7 cellular contexts compared by ENCODE assay signal in the genomic region with DNA sequence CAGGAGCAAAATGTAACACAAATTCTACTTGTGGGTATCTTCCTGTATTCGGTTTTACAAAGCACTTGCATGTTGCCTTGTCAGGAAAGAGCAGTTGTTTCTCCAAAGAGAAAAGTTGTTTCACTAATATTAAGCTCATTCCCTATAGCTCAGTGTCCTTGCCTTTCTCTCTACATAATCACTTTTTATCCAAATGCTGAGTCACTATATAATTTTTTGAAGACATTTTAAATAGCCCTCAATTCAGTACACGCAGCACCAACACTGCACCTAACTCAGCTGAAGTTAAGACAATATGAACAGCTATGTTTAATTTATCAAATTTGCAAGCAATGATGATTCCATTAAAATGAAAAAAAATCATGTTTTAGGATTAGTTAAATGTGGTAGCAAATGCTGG. TPM values are rescaled to one million over a fixed set of nuclear protein-coding genes. Genes with fewer than 3 reads are reported as not detected.
A peak's percentile ranks its signal among the peaks of the same experiment; 100 is the strongest.
DNase-seq lines count a peak whose midpoint lies in the region; ATAC-seq and TF ChIP-seq lines count a peak whose summit lies in the region.

No MANE protein-coding gene starts in this region.

- H3K27me3 ChIP-seq in HUES48 (ENCODE audit: control insufficient read depth, insufficient read depth, low read length) (no peaks in the 10 kb centered on the region), right lobe of liver (no peaks in the 10 kb centered on the region), suprapubic skin (no peaks in the 10 kb centered on the region)

- H3K4me1 Mint-ChIP-seq in activated CD4-positive, alpha-beta memory T cell treated with anti-CD3 and anti-CD28 coated beads for 36 hours (ENCODE audit: low read depth) = peaks cover 24% of the 10 kb centered on the region

- H3K4me3 ChIP-seq in HUES48 (ENCODE audit: low read depth, low read length) (no peak overlapping the region), right lobe of liver (no peak overlapping the region), suprapubic skin (peak overlapping the region; percentile 63)

- TF ChIP-seq CTCF in right lobe of liver (IDR thresholded peaks at IDR 0.05) (no peak), suprapubic skin (IDR thresholded peaks at IDR 0.05) (no peak)

- H3K36me3 ChIP-seq in HUES48 (ENCODE audit: control insufficient read depth, insufficient read depth, low read length) (no peaks in the 10 kb centered on the region), right lobe of liver (no peaks in the 10 kb centered on the region), suprapubic skin (no peaks in the 10 kb centered on the region)

- no peaks in the 10 kb centered on the region for H3K9me3 Mint-ChIP-seq in activated CD4-positive, alpha-beta memory T cell treated with anti-CD3 and anti-CD28 coated beads for 36 hours

- TF ChIP-seq POLR2A in right lobe of liver (IDR thresholded peaks at IDR 0.05) (no peak), suprapubic skin (IDR thresholded peaks at IDR 0.05) (no peak)

- intact Hi-C loops in activated CD4-positive, alpha-beta memory T cell treated with anti-CD3 and anti-CD28 coated beads for 36 hours (cut with micrococcal nuclease) = no loop called here
- intact Hi-C loops in right lobe of liver (cut with DNase I) = no loop called here

- DNase-seq in activated CD4-positive, alpha-beta memory T cell treated with anti-CD3 and anti-CD28 coated beads for 36 hours = no peak
- DNase-seq in right lobe of liver (no peak), suprapubic skin (ENCODE audit: low spot score in 2 of 2) (no peak), foreskin melanocyte (no peak)

- H3K4me1 ChIP-seq in HUES48 (ENCODE audit: control insufficient read depth, insufficient read depth, low read length) (peaks cover 7% of the 10 kb centered on the region; the same call in 1 of the 2 replicates), right lobe of liver (peaks cover 0 to 21% (median 4%) of the 10 kb centered on the region in 4 donors), suprapubic skin (peaks cover 44% of the 10 kb centered on the region)

- no peaks in the 10 kb centered on the region for H3K27me3 Mint-ChIP-seq in activated CD4-positive, alpha-beta memory T cell treated with anti-CD3 and anti-CD28 coated beads for 36 hours

- H3K27ac ChIP-seq in HUES48 (ENCODE audit: low read depth, low read length) = peak overlapping the region; percentile 95
- peak overlapping the region; percentile 80 to 90 (median 84) for H3K27ac ChIP-seq in right lobe of liver
- H3K27ac ChIP-seq in suprapubic skin = peak overlapping the region; percentile 99

- POLR2A ChIA-PET in activated CD4-positive, alpha-beta memory T cell treated with anti-CD3 and anti-CD28 coated beads for 36 hours (lab: Charles Lee) = interaction anchor here (1.0 to 1.9 kb wide), 2 partner anchors 14 to 301 kb away, joined by 3 to 9 read pairs; partner anchors contain the start of gene MRTFA

- H3K9me3 ChIP-seq in HUES48 (ENCODE audit: control insufficient read depth, insufficient read depth, low read length) (no peaks in the 10 kb centered on the region), right lobe of liver (no peaks in the 10 kb centered on the region), suprapubic skin (no peaks in the 10 kb centered on the region)

- no peak for TF ChIP-seq EP300 in suprapubic skin (IDR thresholded peaks at IDR 0.05)

- no peak for ATAC-seq in right lobe of liver
- no peak for ATAC-seq in GM21825 (IDR thresholded peaks at IDR 0.05; ENCODE audit: unreplicated experiment)
- ATAC-seq in HG02885 (IDR thresholded peaks at IDR 0.05; ENCODE audit: poor library complexity, unreplicated experiment) = no peak

- peak overlapping the region; percentile 91 for H3K27ac Mint-ChIP-seq in activated CD4-positive, alpha-beta memory T cell treated with anti-CD3 and anti-CD28 coated beads for 36 hours

- peak overlapping the region; percentile 70 for H3K4me3 Mint-ChIP-seq in activated CD4-positive, alpha-beta memory T cell treated with anti-CD3 and anti-CD28 coated beads for 36 hours

- CTCF ChIA-PET in activated CD4-positive, alpha-beta memory T cell treated with anti-CD3 and anti-CD28 coated beads for 36 hours (lab: Charles Lee) = interaction anchor here (0.7 to 11.4 kb wide), 8 partner anchors 32 to 845 kb away, joined by 3 to 218 read pairs (median 8); no protein-coding TSS in a partner anchor

- H3K9ac ChIP-seq in HUES48 (ENCODE audit: low read depth, low read length) = no peak overlapping the region

- H3K36me3 Mint-ChIP-seq in activated CD4-positive, alpha-beta memory T cell treated with anti-CD3 and anti-CD28 coated beads for 36 hours = no peaks in the 10 kb centered on the region

- 65% methylated on average over 2 of the region's 2 CpGs for WGBS in right lobe of liver (ENCODE audit: insufficient coverage, low coverage, low lambda C conversion rate, missing lambda C conversion rate)
- WGBS in suprapubic skin = 46% methylated on average over 2 of the region's 2 CpGs

RNA-seq across cellular contexts. Expression of gene MRTFA, which starts 14.5 kb away (rescaled TPM):
- 10 to 100 TPM; 44.1 to 45.5 TPM for total RNA-seq in activated CD4-positive, alpha-beta memory T cell treated with anti-CD3 and anti-CD28 coated beads for 36 hours
- total RNA-seq in right lobe of liver (10 to 100 TPM in 5 of 6 experiments, 1 to 10 TPM in 1; 9.3 to 20.6 (median 16.3) TPM), suprapubic skin (100 to 1,000 TPM in 1 of 4 donors, 10 to 100 TPM in 3; 81.6 to 109 (median 94.5) TPM)

RNA-seq across cellular contexts. Expression of gene MCHR1, which starts 28.2 kb away (rescaled TPM):
- not detected for total RNA-seq in activated CD4-positive, alpha-beta memory T cell treated with anti-CD3 and anti-CD28 coated beads for 36 hours
- total RNA-seq in right lobe of liver (1 to 10 TPM; 1.1 to 3.7 (median 1.9) TPM), suprapubic skin (1 to 10 TPM in 1 of 4 donors, under 1 TPM in 2, not detected in 1; 0.64 to 2.1 (median 0.81) TPM)
